Comparison of ENCODE assay signal across 9 cellular contexts in the genomic region with DNA sequence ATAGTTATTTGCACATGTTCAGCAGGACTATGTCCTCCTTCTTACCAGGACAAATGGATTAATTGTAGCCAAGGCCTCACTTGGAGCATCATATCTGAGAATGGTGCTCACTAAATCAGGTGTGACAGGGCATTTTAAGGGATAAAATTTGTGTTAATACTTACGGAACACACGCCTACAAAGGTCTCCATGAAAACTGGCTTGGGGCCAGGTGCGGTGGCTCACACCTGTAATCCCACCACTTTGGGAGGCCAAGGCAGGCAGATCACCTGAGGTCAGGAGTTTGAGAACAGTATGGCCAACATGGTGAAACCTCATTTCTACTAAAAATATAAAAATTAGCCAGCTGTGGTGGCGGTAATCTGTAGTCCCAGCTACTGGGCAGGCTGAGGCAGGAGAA.
"Had no signal": no experiment of that assay in that cellular context is flagged by ENCODE, and none has a peak within 500 bp of the region (broad histone marks: within the 10 kb centered on the region; RNA-seq: fewer than 3 reads in every experiment).

No MANE protein-coding gene starts in this region.

- H3K4me1 Mint-ChIP-seq: GM23338, H9 had no signal

- H3K4me3 Mint-ChIP-seq: GM23338, H9 had no signal

- H3K27ac Mint-ChIP-seq: GM23338, H9 had no signal

- FAIRE-seq: H1, H54, HTR-8/SVneo had no signal

- H3K9me3 Mint-ChIP-seq: GM23338, H9 had no signal

- H3K9ac ChIP-seq: KMS-11 had no signal

- H3K4me2 ChIP-seq: GM23338, KMS-11 had no signal

- ATAC-seq: GM23338 had no signal

- H3K27ac ChIP-seq: KMS-11 had no signal

- H2AFZ ChIP-seq: GM23338 had no signal

- DNase-seq: H9, HCEC 1CT, Karpas-422, KBM-7 had no signal

- H3K4me3 ChIP-seq: GM23338 had no signal
